In the genomic region with DNA sequence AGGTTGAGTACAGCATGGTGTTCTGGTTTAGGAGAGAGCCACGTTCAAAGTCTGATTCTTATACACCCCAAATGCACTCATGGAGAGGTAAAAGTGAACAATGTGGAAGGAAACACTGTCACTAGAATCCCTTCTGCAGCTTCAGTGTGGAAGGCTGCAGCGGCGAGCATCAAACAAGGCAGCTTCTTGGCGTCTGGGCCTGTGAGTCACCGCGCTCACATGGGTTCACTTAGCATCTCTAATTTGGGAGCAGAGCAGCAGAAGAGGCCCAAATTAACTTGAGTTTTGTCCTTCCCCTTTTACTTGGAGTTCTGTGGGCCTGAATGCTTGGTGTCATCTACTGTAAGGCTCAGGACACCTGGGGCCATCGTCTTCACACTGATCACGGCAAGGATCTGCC, we compare ENCODE assay signal across 1 cellular context.
TF ChIP-seq lines count a peak whose summit lies in the region.

No MANE protein-coding gene starts in this region.

TF ChIP-seq in SK-N-SH treated with all-trans-retinoic acid at 6 μM for 48 hours, 23 proteins besides CTCF, POLR2A, EP300 and RAD21 (continued from another document):
- TF ChIP-seq, protein P1, sequence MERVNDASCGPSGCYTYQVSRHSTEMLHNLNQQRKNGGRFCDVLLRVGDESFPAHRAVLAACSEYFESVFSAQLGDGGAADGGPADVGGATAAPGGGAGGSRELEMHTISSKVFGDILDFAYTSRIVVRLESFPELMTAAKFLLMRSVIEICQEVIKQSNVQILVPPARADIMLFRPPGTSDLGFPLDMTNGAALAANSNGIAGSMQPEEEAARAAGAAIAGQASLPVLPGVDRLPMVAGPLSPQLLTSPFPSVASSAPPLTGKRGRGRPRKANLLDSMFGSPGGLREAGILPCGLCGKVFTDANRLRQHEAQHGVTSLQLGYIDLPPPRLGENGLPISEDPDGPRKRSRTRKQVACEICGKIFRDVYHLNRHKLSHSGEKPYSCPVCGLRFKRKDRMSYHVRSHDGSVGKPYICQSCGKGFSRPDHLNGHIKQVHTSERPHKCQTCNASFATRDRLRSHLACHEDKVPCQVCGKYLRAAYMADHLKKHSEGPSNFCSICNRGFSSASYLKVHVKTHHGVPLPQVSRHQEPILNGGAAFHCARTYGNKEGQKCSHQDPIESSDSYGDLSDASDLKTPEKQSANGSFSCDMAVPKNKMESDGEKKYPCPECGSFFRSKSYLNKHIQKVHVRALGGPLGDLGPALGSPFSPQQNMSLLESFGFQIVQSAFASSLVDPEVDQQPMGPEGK (CRISPR knock-in tag; IDR thresholded peaks at IDR 0.05; ENCODE audit: borderline replicate concordance) = no peak
- no peak for TF ChIP-seq SNAI2 (CRISPR knock-in tag; IDR thresholded peaks at IDR 0.05)
- no peak for TF ChIP-seq ZFP30 (CRISPR knock-in tag; IDR thresholded peaks at IDR 0.05)
TF ChIP-seq in SK-N-SH treated with all-trans-retinoic acid at 6 μM for 48 hours: peak in this region for 0.
